In the genomic region with DNA sequence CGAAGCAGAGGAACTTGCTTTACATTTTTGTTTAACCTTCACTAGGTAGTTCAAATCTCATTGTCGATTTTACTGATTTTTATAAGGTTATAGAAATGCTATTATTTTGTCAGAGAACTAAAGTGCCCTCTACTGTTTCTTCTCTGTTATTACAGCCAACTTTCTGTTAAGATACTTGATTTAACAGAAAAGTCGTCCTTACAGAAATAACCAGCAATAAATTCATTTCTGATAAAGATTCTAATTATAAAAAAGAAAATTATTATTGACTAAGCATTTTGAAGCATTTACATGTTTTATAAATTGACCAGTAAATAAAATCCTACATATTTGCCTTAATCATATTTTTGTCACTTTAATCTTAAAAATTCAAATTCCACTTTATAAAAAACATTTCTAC, we compare ENCODE assay signal across 8 cellular contexts.
DNase-seq lines count a peak whose midpoint lies in the region; ATAC-seq and TF ChIP-seq lines count a peak whose summit lies in the region.

No MANE protein-coding gene starts in this region.

- H3K4ac ChIP-seq in IMR-90 (ENCODE audit: low read depth, low read length): no peak overlapping the region

- H3K4me3 Mint-ChIP-seq in CD8-positive, alpha-beta T cell: no peak overlapping the region

- POLR2A ChIA-PET in CD8-positive, alpha-beta T cell (lab: Charles Lee): no interaction called here
- POLR2A ChIA-PET in IMR-90 (lab: Charles Lee; ENCODE audit: unreplicated experiment): no interaction called here

- H2BK15ac ChIP-seq in IMR-90 (ENCODE audit: low read depth, low read length): no peak overlapping the region

- no peak overlapping the region for H3K14ac ChIP-seq in IMR-90 (replicated peaks; ENCODE audit: low read depth, low read length)

- no peaks in the 10 kb centered on the region for H3K4me1 Mint-ChIP-seq in CD8-positive, alpha-beta T cell (ENCODE audit: low read depth)

- H3K27me3 Mint-ChIP-seq in CD8-positive, alpha-beta T cell (ENCODE audit: low read depth): no peaks in the 10 kb centered on the region

- no CpG with 5 or more reads among the region's 3 CpGs for WGBS in IMR-90 (ENCODE audit: extremely low coverage in 2 of 2, insufficient read length in 1 of 2), 2 experiments
- 14 to 26% methylated on average over 3 of the region's 3 CpGs for WGBS in gastroesophageal sphincter (ENCODE audit: low coverage in 1 of 2), 2 donors
- WGBS in suprapubic skin: 16% methylated on average over 3 of the region's 3 CpGs

- dilution Hi-C loops in IMR-90 (cut with HindIII; ENCODE audit: low sequenced_read_pairs, unreplicated experiment): no loop called here

- in situ Hi-C loops in IMR-90 (cut with MboI; ENCODE audit: low sequenced_read_pairs): no loop called here

- no peaks in the 10 kb centered on the region for H3K36me3 Mint-ChIP-seq in CD8-positive, alpha-beta T cell

- no peak overlapping the region for H3K27ac Mint-ChIP-seq in CD8-positive, alpha-beta T cell

- TF ChIP-seq CTCF in CD8-positive, alpha-beta T cell (IDR thresholded peaks at IDR 0.05): peak; percentile 90
- TF ChIP-seq CTCF in IMR-90 (conservative IDR thresholded peaks at IDR 0.05; ENCODE audit: low read depth, low read length) (peak; percentile 80), gastroesophageal sphincter (IDR thresholded peaks at IDR 0.05) (peak; percentile 57 to 66 (median 64)), suprapubic skin (IDR thresholded peaks at IDR 0.05) (peak; percentile 47 to 57)

- H3K79me1 ChIP-seq in IMR-90 (ENCODE audit: low read depth in 1 of 2, low read length in 2 of 2): 0 out of 4 replicates have a peak, but pooled peaks cover 3 to 5% of the 10 kb centered on the region in 2 experiments

- H3K9me3 ChIP-seq in CD8-positive, alpha-beta T cell (ENCODE audit: low read length): no peaks in the 10 kb centered on the region
- no peaks in the 10 kb centered on the region for H3K9me3 ChIP-seq in IMR-90 (ENCODE audit: control insufficient read depth, insufficient read depth, low read length)
- no peaks in the 10 kb centered on the region for H3K9me3 ChIP-seq in gastroesophageal sphincter
- no peaks in the 10 kb centered on the region for H3K9me3 ChIP-seq in suprapubic skin

- peak; percentile 73 for TF ChIP-seq RAD21 in IMR-90 (IDR thresholded peaks at IDR 0.05; ENCODE audit: low read length)

- no peak overlapping the region for H3K56ac ChIP-seq in IMR-90 (ENCODE audit: extremely low read depth, insufficient read depth, low read length)

- no peak overlapping the region for H4K8ac ChIP-seq in IMR-90 (ENCODE audit: low read depth in 2 of 2, low read length in 2 of 2)

- H3K4me2 ChIP-seq in IMR-90 (ENCODE audit: low read depth, low read length): no peak overlapping the region

- H2AK9ac ChIP-seq in IMR-90 (replicated peaks; ENCODE audit: low read depth, low read length, poor library complexity): no peak overlapping the region

- TF ChIP-seq EP300 in gastroesophageal sphincter (IDR thresholded peaks at IDR 0.05) (no peak), suprapubic skin (IDR thresholded peaks at IDR 0.05) (no peak)

- H3K9me3 Mint-ChIP-seq in CD8-positive, alpha-beta T cell: no peaks in the 10 kb centered on the region

- peak overlapping the region; percentile 74 for H2BK5ac ChIP-seq in IMR-90 (ENCODE audit: low read depth, low read length, poor library complexity, severe bottlenecking)

- H2BK120ac ChIP-seq in IMR-90 (ENCODE audit: low read depth, low read length): no peak overlapping the region

- no peaks in the 10 kb centered on the region for H3K4me1 ChIP-seq in CD8-positive, alpha-beta T cell (ENCODE audit: insufficient read depth, low read length)
- H3K4me1 ChIP-seq in IMR-90 (ENCODE audit: control insufficient read depth, insufficient read depth, low read length): peaks cover 7% of the 10 kb centered on the region
- peaks cover 8 to 34% (median 12%) of the 10 kb centered on the region in 3 donors for H3K4me1 ChIP-seq in gastroesophageal sphincter
- H3K4me1 ChIP-seq in suprapubic skin: peaks cover 16% of the 10 kb centered on the region

- H3K18ac ChIP-seq in IMR-90 (ENCODE audit: low read depth, low read length): no peak overlapping the region

- no peak for ATAC-seq in CD8-positive, alpha-beta T cell
- ATAC-seq in IMR-90 (ENCODE audit: low read depth) (peak; percentile 65), gastroesophageal sphincter (no peak)

- no peak overlapping the region for H3K27ac ChIP-seq in CD8-positive, alpha-beta T cell (ENCODE audit: low read depth, low read length)
- H3K27ac ChIP-seq in IMR-90 (ENCODE audit: insufficient read depth, low read length) (no peak overlapping the region), gastroesophageal sphincter (peak overlapping the region in 2 of 4 donors; percentile 64 to 71), suprapubic skin (peak overlapping the region; percentile 33)

- H2BK20ac ChIP-seq in IMR-90 (ENCODE audit: low read depth, low read length): no peak overlapping the region

- H3K9me1 ChIP-seq in IMR-90 (ENCODE audit: insufficient read depth, low read length): peaks cover 4% of the 10 kb centered on the region

- no peak overlapping the region for H4K91ac ChIP-seq in IMR-90 (ENCODE audit: insufficient read depth, low read depth, low read length)

- BruUV-seq in IMR-90 (replicated peaks; lab: Mats Ljungman, UMichigan): no TSS peak

- intact Hi-C loops in CD8-positive, alpha-beta T cell (cut with DNase I, micrococcal nuclease): loop anchor here in 1 of 2 experiments (1.0 kb wide), 1 partner anchor 158 kb away; no protein-coding TSS in a partner anchor
- intact Hi-C loops in IMR-90 (cut with micrococcal nuclease): loop anchor here (1.0 to 5.0 kb wide), 3 partner anchors 57 to 337 kb away; no protein-coding TSS in a partner anchor

- TF ChIP-seq POLR2A in IMR-90 (IDR thresholded peaks at IDR 0.05; ENCODE audit: low read depth, low read length) (no peak), gastroesophageal sphincter (IDR thresholded peaks at IDR 0.05) (no peak), suprapubic skin (IDR thresholded peaks at IDR 0.05) (no peak)

- DNase-seq in CD8-positive, alpha-beta T cell: no peak
- DNase-seq in IMR-90: peak; percentile 62
- peak; percentile 52 for DNase-seq in SKM-1 treated with dmso at 0.1 percent for 144 hours (lab: John Stamatoyannopoulos, UW; ENCODE audit: unreplicated experiment)
- DNase-seq in suprapubic skin (ENCODE audit: low spot score in 2 of 2): no peak
- no peak for DNase-seq in NCI-H524 treated with DMSO at 0.1 percent for 48 hours (lab: John Stamatoyannopoulos, UW)
- DNase-seq in HK-2 (ENCODE audit: unreplicated experiment): no peak
- DNase-seq in NK-92 treated with Interleukin-12 subunit alpha and Interleukin-12 subunit beta, amount 100 ng/mL, for 24 hours (lab: John Stamatoyannopoulos, UW): no peak

- no peak overlapping the region for H3K4me3 ChIP-seq in CD8-positive, alpha-beta T cell (ENCODE audit: low read depth, low read length)
- H3K4me3 ChIP-seq in IMR-90 (ENCODE audit: insufficient read depth, low read depth, low read length) (no peak overlapping the region), gastroesophageal sphincter (no peak overlapping the region), suprapubic skin (no peak overlapping the region)

- no peak overlapping the region for H4K5ac ChIP-seq in IMR-90 (ENCODE audit: low read depth, low read length)

- H2AFZ ChIP-seq in IMR-90 (replicated peaks; ENCODE audit: low read length, poor library complexity): no peak overlapping the region

- CTCF ChIA-PET in CD8-positive, alpha-beta T cell (lab: Charles Lee): interaction anchor here (0.8 to 4.9 kb wide), 2 partner anchors 61 to 158 kb away, joined by 3 to 60 read pairs; a partner anchor contains a TSS
- CTCF ChIA-PET in IMR-90 (lab: Yijun Ruan, JAX): interaction anchor here (1.2 kb wide), 1 partner anchor 17 kb away, joined by 5 read pairs; no protein-coding TSS in a partner anchor

- H3K36me3 ChIP-seq in CD8-positive, alpha-beta T cell (ENCODE audit: insufficient read depth, low read length): no peaks in the 10 kb centered on the region
- no peaks in the 10 kb centered on the region for H3K36me3 ChIP-seq in IMR-90 (ENCODE audit: control insufficient read depth, insufficient read depth, low read length)
- no peaks in the 10 kb centered on the region for H3K36me3 ChIP-seq in gastroesophageal sphincter
- no peaks in the 10 kb centered on the region for H3K36me3 ChIP-seq in suprapubic skin

- H2AK5ac ChIP-seq in IMR-90 (ENCODE audit: low read depth, low read length): no peak overlapping the region

- H4K20me1 ChIP-seq in IMR-90 (ENCODE audit: insufficient read depth, low read length): no peaks in the 10 kb centered on the region

- no peak overlapping the region for H3K23ac ChIP-seq in IMR-90 (ENCODE audit: low read depth, low read length)

- no peak overlapping the region for H3K9ac ChIP-seq in IMR-90 (ENCODE audit: low read depth, low read length)

- no peaks in the 10 kb centered on the region for H3K27me3 ChIP-seq in CD8-positive, alpha-beta T cell (ENCODE audit: insufficient read depth, low read length)
- H3K27me3 ChIP-seq in IMR-90 (ENCODE audit: control insufficient read depth, insufficient read depth, low read length): no peaks in the 10 kb centered on the region
- H3K27me3 ChIP-seq in gastroesophageal sphincter: no peaks in the 10 kb centered on the region
- H3K27me3 ChIP-seq in suprapubic skin: no peaks in the 10 kb centered on the region

TF ChIP-seq in IMR-90, 13 proteins besides CTCF, POLR2A, EP300 and RAD21:
- TF ChIP-seq SMC3 (IDR thresholded peaks at IDR 0.05; ENCODE audit: low read depth, low read length) (peak; percentile 76), NFE2L2 (IDR thresholded peaks at IDR 0.05; ENCODE audit: low read depth, low read length) (no peak)

Comparison
In these comparisons a context has a peak if more than half of its experiments do, and no peak if none do; other contexts are left out.
1. DNase-seq: peak in IMR-90 (single experiment) and SKM-1 treated with dmso at 0.1 percent for 144 hours (single experiment); none in CD8-positive, alpha-beta T cell (0 of 7), suprapubic skin (0 of 2), NCI-H524 treated with DMSO at 0.1 percent for 48 hours (single experiment), HK-2 (single experiment) and NK-92 treated with Interleukin-12 subunit alpha and Interleukin-12 subunit beta, amount 100 ng/mL, for 24 hours (single experiment).
2. Peak in every context shown above with its lines, with median percentiles within 50 percentile points of each other: CTCF ChIP-seq.